Comparison of ENCODE assay signal across 8 cellular contexts in the genomic region with DNA sequence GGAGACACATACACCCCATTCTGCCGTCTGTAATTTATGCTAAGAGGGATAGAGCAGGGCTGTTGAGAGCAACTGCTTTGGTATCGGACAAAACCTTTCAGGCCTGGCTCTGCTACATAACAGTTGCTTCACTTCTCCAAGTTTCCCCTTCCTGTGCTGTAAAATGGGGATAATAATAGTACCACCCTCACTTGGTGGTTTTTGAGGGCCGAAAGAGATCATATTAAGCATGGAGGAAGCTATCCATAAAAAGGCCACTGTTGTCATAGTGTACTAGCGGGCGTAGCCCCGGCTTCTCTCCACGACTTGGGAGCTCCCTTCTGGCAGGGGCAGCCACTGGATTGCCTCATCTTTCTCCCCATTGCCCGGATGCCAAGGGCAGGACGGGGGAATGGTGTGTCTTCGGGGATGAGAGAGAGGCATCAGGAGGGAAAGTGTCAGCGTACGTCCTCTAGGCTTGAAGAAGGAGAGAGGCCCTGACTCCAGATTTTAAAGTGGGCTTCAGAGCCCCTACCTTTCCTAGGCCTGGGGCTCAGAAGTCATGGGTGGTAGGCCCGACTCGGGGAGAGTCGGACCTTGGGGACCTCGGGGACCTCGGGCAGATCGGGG. TPM values are rescaled to one million over a fixed set of nuclear protein-coding genes. Genes with fewer than 3 reads are reported as not detected.
DNase-seq lines count a peak whose midpoint lies in the region; ATAC-seq and TF ChIP-seq lines count a peak whose summit lies in the region.

No MANE protein-coding gene starts in this region.

- 76 to 81% methylated on average over 12 to 18 of the region's 18 CpGs for WGBS in endodermal cell (ENCODE audit: insufficient coverage in 1 of 2, insufficient read length in 1 of 2), 2 experiments

- H3K9me2 ChIP-seq in DOHH2 (replicated peaks; ENCODE audit: control insufficient read depth, low read length) (no peaks in the 10 kb centered on the region), OCI-LY1 (ENCODE audit: low read depth, low read length) (no peaks in the 10 kb centered on the region)

- H3K27me3 ChIP-seq in DOHH2 (ENCODE audit: control insufficient read depth, low read length) (no peaks in the 10 kb centered on the region), OCI-LY1 (ENCODE audit: insufficient read depth, low read length) (no peaks in the 10 kb centered on the region; the same call in 1 of the 2 replicates), endodermal cell (ENCODE audit: control insufficient read depth, insufficient read depth, low read length, poor library complexity, severe bottlenecking) (peaks cover 21% of the 10 kb centered on the region), neutrophil (peaks cover 24% of the 10 kb centered on the region)

- H3K4me1 ChIP-seq in DOHH2 (ENCODE audit: control insufficient read depth, low read length) (peaks cover 19% of the 10 kb centered on the region), OCI-LY1 (ENCODE audit: insufficient read depth, low read length, severe bottlenecking) (peaks cover 20% of the 10 kb centered on the region), endodermal cell (ENCODE audit: control insufficient read depth, insufficient read depth, low read length) (no peaks in the 10 kb centered on the region), neutrophil (ENCODE audit: control insufficient read depth in 1 of 2, insufficient read depth in 1 of 2, low read depth in 1 of 2, low read length in 1 of 2) (peaks cover 43% of the 10 kb centered on the region in 2 experiments)

- peaks cover 3% of the 10 kb centered on the region for H3K36me3 Mint-ChIP-seq in endodermal cell (ENCODE audit: low read depth)

- no peak for ATAC-seq in GM21786 (IDR thresholded peaks at IDR 0.05; ENCODE audit: unreplicated experiment)
- ATAC-seq in HG03521 (IDR thresholded peaks at IDR 0.05; ENCODE audit: unreplicated experiment), result no peak

- peaks cover 14% of the 10 kb centered on the region for H3K4me1 Mint-ChIP-seq in endodermal cell

- H3F3A ChIP-seq in DOHH2 (ENCODE audit: control insufficient read depth, insufficient read depth) (peaks cover 11% of the 10 kb centered on the region), OCI-LY1 (ENCODE audit: insufficient read depth, low read length) (no peaks in the 10 kb centered on the region)

- H3K4me3 ChIP-seq in DOHH2 (ENCODE audit: low read length) (peak overlapping the region; percentile 83), OCI-LY1 (ENCODE audit: low read depth, low read length, poor library complexity, severe bottlenecking) (peak overlapping the region; percentile 69), endodermal cell (ENCODE audit: low read length) (no peak overlapping the region), neutrophil (ENCODE audit: low read depth in 1 of 2, low read length in 1 of 2) (peak overlapping the region; percentile 61 to 74)

- H3K27ac ChIP-seq in DOHH2 (ENCODE audit: low read depth, low read length), result no peak overlapping the region
- H3K27ac ChIP-seq in OCI-LY1 (ENCODE audit: low read depth, low read length, poor library complexity, severe bottlenecking), result no peak overlapping the region
- H3K27ac ChIP-seq in endodermal cell (ENCODE audit: low read depth, low read length), result no peak overlapping the region
- peak overlapping the region; percentile 14 for H3K27ac ChIP-seq in neutrophil

- no peak overlapping the region for H3K27ac Mint-ChIP-seq in endodermal cell

- peaks cover 20% of the 10 kb centered on the region for H3K79me2 ChIP-seq in DOHH2 (ENCODE audit: control insufficient read depth, low read length)
- no peaks in the 10 kb centered on the region for H3K79me2 ChIP-seq in OCI-LY1 (ENCODE audit: insufficient read depth, low read length)

- H3K4me2 ChIP-seq in DOHH2 (ENCODE audit: low read length) (peak overlapping the region; percentile 94), OCI-LY1 (ENCODE audit: low read length) (peak overlapping the region; percentile 87)

- no peak overlapping the region for H2AFZ ChIP-seq in OCI-LY1 (ENCODE audit: low read length)

- H3K36me3 ChIP-seq in DOHH2 (ENCODE audit: control insufficient read depth, low read length) (peaks cover 10% of the 10 kb centered on the region), OCI-LY1 (ENCODE audit: insufficient read depth, low read length) (no peaks in the 10 kb centered on the region; the same call in 1 of the 2 replicates), endodermal cell (ENCODE audit: control insufficient read depth, insufficient read depth, low read length) (no peaks in the 10 kb centered on the region), neutrophil (no peaks in the 10 kb centered on the region)

- H4K20me1 ChIP-seq in DOHH2 (ENCODE audit: control insufficient read depth, insufficient read depth, low read depth, low read length), result 0 out of 2 replicates have a peak, but pooled peaks cover 5% of the 10 kb centered on the region
- H4K20me1 ChIP-seq in OCI-LY1 (ENCODE audit: insufficient read depth, low read length), result no peaks in the 10 kb centered on the region

- peak overlapping the region; percentile 51 for H3K9ac ChIP-seq in OCI-LY1 (ENCODE audit: low read length)
- H3K9ac ChIP-seq in endodermal cell (ENCODE audit: extremely low read depth, low read length, poor library complexity, severe bottlenecking), result no peak overlapping the region

- peaks cover 38% of the 10 kb centered on the region for H3K27me3 Mint-ChIP-seq in endodermal cell (ENCODE audit: insufficient read depth)

- no peak for TF ChIP-seq CTCF in DOHH2 (IDR thresholded peaks at IDR 0.05; ENCODE audit: low read depth, low read length, poor library complexity, severe bottlenecking)
- TF ChIP-seq CTCF in OCI-LY1 (IDR thresholded peaks at IDR 0.05; ENCODE audit: low read length), result no peak
- TF ChIP-seq CTCF in endodermal cell (conservative IDR thresholded peaks at IDR 0.05), result no peak
- TF ChIP-seq CTCF in neutrophil (IDR thresholded peaks at IDR 0.05), result no peak

- no peak for DNase-seq in endodermal cell
- DNase-seq in NCI-H69 (lab: John Stamatoyannopoulos, UW), result no peak
- no peak for DNase-seq in hippocampal formation (lab: John Stamatoyannopoulos, UW)

- H3K4me3 Mint-ChIP-seq in endodermal cell, result peak overlapping the region; percentile 72

- H3K9me3 Mint-ChIP-seq in endodermal cell, result peaks cover 2% of the 10 kb centered on the region

- no peaks in the 10 kb centered on the region for H3K9me3 ChIP-seq in DOHH2 (ENCODE audit: control insufficient read depth, insufficient read depth, low read length)
- no peaks in the 10 kb centered on the region for H3K9me3 ChIP-seq in OCI-LY1 (ENCODE audit: low read length)
- peaks cover 8% of the 10 kb centered on the region for H3K9me3 ChIP-seq in endodermal cell (ENCODE audit: control insufficient read depth, low read length)
- H3K9me3 ChIP-seq in neutrophil, result no peaks in the 10 kb centered on the region

RNA-seq across cellular contexts. Expression of gene MFSD2A, which starts 0.6 kb away (rescaled TPM):
- 1 to 10 TPM; 6.3 to 8.5 TPM for total RNA-seq in endodermal cell
- 20.2 TPM for polyA plus RNA-seq in endodermal cell (2013, experiment 1 of 2)
- polyA plus RNA-seq in endodermal cell (2013, experiment 2 of 2), result 21.5 TPM

RNA-seq across cellular contexts. Expression of gene MYCL, which starts 52.6 kb away (rescaled TPM):
- total RNA-seq in endodermal cell, result 10 to 100 TPM; 35.0 to 39.5 TPM
- polyA plus RNA-seq in endodermal cell (2013, experiment 1 of 2), result 44.2 TPM
- 38.5 TPM for polyA plus RNA-seq in endodermal cell (2013, experiment 2 of 2)
